8 cellular contexts compared by ENCODE assay signal in the genomic region with DNA sequence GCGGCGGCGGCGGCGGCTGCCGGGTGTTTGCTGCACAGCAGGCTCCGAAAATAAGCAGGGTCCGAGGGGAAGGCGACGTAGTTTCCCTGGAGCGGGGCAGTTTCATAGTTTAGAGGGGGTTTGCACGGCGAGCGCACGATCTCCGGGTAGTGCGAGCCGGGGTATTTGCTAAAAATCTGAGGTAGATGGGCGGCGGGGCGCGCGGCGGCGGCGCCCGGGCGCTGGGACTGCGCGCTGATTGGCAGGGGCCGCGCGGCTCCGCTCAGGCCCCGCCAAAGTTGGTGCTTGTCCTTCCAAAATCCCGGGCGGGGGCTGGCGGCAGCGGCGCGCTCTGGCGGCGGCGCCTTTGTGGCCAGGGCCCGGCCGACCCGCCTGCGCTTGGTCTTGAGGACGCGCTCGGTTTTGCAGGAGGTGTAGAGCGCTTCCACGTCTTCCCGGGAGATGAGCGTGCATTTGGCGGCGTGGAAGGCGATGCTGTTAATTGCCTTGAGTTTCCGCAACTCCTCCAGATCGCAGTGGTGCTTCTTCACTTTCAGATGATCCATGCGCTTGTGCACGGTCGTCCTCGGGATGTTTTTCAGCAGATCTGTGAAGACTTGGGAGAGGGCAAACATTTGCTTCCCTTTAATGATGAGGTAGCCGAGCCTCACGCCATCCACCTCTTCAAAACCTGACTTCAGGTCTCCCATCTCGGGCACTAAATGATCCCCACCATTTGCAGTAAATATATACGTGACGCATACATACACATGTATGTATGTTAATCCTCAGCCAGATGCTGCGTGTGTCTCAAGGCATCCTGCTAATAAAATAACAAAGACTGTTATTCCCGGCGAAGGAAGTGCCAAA. TPM values are rescaled to one million over a fixed set of nuclear protein-coding genes. Genes with fewer than 3 reads are reported as not detected.
DNase-seq lines count a peak whose midpoint lies in the region; ATAC-seq, FAIRE-seq and TF ChIP-seq lines count a peak whose summit lies in the region.

No MANE protein-coding gene starts in this region.

- peak overlapping the region; percentile 93 for H3K4me2 ChIP-seq in endothelial cell of umbilical vein (ENCODE audit: insufficient read depth, low read length)

- peak overlapping the region; percentile 7 for H2AFZ ChIP-seq in endothelial cell of umbilical vein (ENCODE audit: low read depth, low read length)

- no TSS peak for BruUV-seq in endothelial cell of umbilical vein (replicated peaks; lab: Mats Ljungman, UMichigan)

- H3K27ac Mint-ChIP-seq in T-helper 2 cell treated with Interferon-gamma antibody and Interleukin-4, amounts not matched to agents 5 μg/mL and 100 μg/mL, for 36 hours: no peak overlapping the region

- POLR2A ChIA-PET in endothelial cell of umbilical vein (lab: Charles Lee): interaction anchor here (1.2 kb wide), 1 partner anchor 20 kb away, joined by 7 read pairs; no protein-coding TSS in a partner anchor

- 2 to 5% methylated on average over 28 to 44 of the region's 72 CpGs for WGBS in upper lobe of left lung, 2 donors

- ATAC-seq in GM19438 (IDR thresholded peaks at IDR 0.05; ENCODE audit: low read depth, unreplicated experiment) (peak; percentile 49), HG03457 (IDR thresholded peaks at IDR 0.05; ENCODE audit: unreplicated experiment) (peak; percentile 45), upper lobe of left lung (ENCODE audit: low FRiP score in 2 of 2) (peak; percentile 56 to 86)

- no peaks in the 10 kb centered on the region for H3K9me3 Mint-ChIP-seq in T-helper 2 cell treated with Interferon-gamma antibody and Interleukin-4, amounts not matched to agents 5 μg/mL and 100 μg/mL, for 36 hours

- H3K9me3 ChIP-seq in endothelial cell of umbilical vein (replicated peaks; ENCODE audit: control insufficient read depth, insufficient read depth, low read length): no peaks in the 10 kb centered on the region
- no peaks in the 10 kb centered on the region for H3K9me3 ChIP-seq in mononuclear cell (ENCODE audit: low read depth, low read length)
- H3K9me3 ChIP-seq in upper lobe of left lung: no peaks in the 10 kb centered on the region

- peak overlapping the region; percentile 40 to 91 (median 86) for H3K4me3 ChIP-seq in endothelial cell of umbilical vein (replicated peaks in 1 of 3; ENCODE audit: insufficient read depth in 1 of 3, low read depth in 1 of 3, low read length in 3 of 3)
- H3K4me3 ChIP-seq in mononuclear cell (ENCODE audit: low read length): peak overlapping the region; percentile 26
- H3K4me3 ChIP-seq in upper lobe of left lung: peak overlapping the region; percentile 43 to 67 (median 52)

- FAIRE-seq in endothelial cell of umbilical vein (lab: Jason Lieb, UNC) (no peak), H54 (lab: Jason Lieb, UNC) (no peak)

- no peaks in the 10 kb centered on the region for H3K27me3 ChIP-seq in endothelial cell of umbilical vein (ENCODE audit: control insufficient read depth in 2 of 2, insufficient read depth in 2 of 2, low read length in 2 of 2)
- peaks cover 88% of the 10 kb centered on the region for H3K27me3 ChIP-seq in mononuclear cell (ENCODE audit: insufficient read depth, low read length)
- peaks cover 0 to 15% (median 6%) of the 10 kb centered on the region in 4 donors for H3K27me3 ChIP-seq in upper lobe of left lung

- H3K27me3 Mint-ChIP-seq in T-helper 2 cell treated with Interferon-gamma antibody and Interleukin-4, amounts not matched to agents 5 μg/mL and 100 μg/mL, for 36 hours (ENCODE audit: low read depth): peaks cover 79% of the 10 kb centered on the region

- peak overlapping the region; percentile 92 for H3K4me3 Mint-ChIP-seq in T-helper 2 cell treated with Interferon-gamma antibody and Interleukin-4, amounts not matched to agents 5 μg/mL and 100 μg/mL, for 36 hours

- H3K9ac ChIP-seq in endothelial cell of umbilical vein (replicated peaks; ENCODE audit: extremely low read depth, insufficient read depth, low read length): peak overlapping the region; percentile 11

- no peaks in the 10 kb centered on the region for H4K20me1 ChIP-seq in endothelial cell of umbilical vein (replicated peaks; ENCODE audit: control insufficient read depth, extremely low read depth, insufficient read depth, low read length)

- DNase-seq in Daoy (ENCODE audit: low read depth): peak; percentile 63
- peak; percentile 39 for DNase-seq in T-helper 2 cell treated with Interferon-gamma antibody and Interleukin-4, amounts not matched to agents 5 μg/mL and 100 μg/mL, for 36 hours (ENCODE audit: low spot score)
- peak; percentile 53 for DNase-seq in endothelial cell of umbilical vein (ENCODE audit: low read depth, low spot score)
- peak; percentile 63 to 94 for DNase-seq in upper lobe of left lung
- no peak for DNase-seq in H54 (ENCODE audit: insufficient read length, low spot score)

- TF ChIP-seq CTCF in endothelial cell of umbilical vein (IDR thresholded peaks at IDR 0.05; ENCODE audit: extremely low read depth in 1 of 2, insufficient read depth in 1 of 2, low read depth in 1 of 2, low read length in 2 of 2): no peak
- peak in 1 of 6 experiments; percentile 11 for TF ChIP-seq CTCF in upper lobe of left lung (IDR thresholded peaks at IDR 0.05)

- H3K4me1 ChIP-seq in endothelial cell of umbilical vein (ENCODE audit: control insufficient read depth, extremely low read depth, insufficient read depth, low read length) (peaks cover 26% of the 10 kb centered on the region), mononuclear cell (ENCODE audit: insufficient read depth, low read length) (peaks cover 39% of the 10 kb centered on the region), upper lobe of left lung (peaks cover 18 to 50% (median 30%) of the 10 kb centered on the region in 4 donors)

- intact Hi-C loops in endothelial cell of umbilical vein (cut with micrococcal nuclease): loop anchor here (1.0 to 5.0 kb wide), 4 partner anchors 10 to 485 kb away; partner anchors contain the start of genes DNAJC1 and MLLT10

- no peaks in the 10 kb centered on the region for H3K36me3 ChIP-seq in endothelial cell of umbilical vein (ENCODE audit: control insufficient read depth in 2 of 2, extremely low read depth in 1 of 2, insufficient read depth in 2 of 2, low read length in 2 of 2)
- no peaks in the 10 kb centered on the region for H3K36me3 ChIP-seq in upper lobe of left lung

- no peak overlapping the region for H3K27ac ChIP-seq in endothelial cell of umbilical vein (ENCODE audit: insufficient read depth, low read depth, low read length)
- H3K27ac ChIP-seq in upper lobe of left lung: peak overlapping the region; percentile 18 to 83 (median 43)

- peaks cover 39% of the 10 kb centered on the region for H3K4me1 Mint-ChIP-seq in T-helper 2 cell treated with Interferon-gamma antibody and Interleukin-4, amounts not matched to agents 5 μg/mL and 100 μg/mL, for 36 hours (ENCODE audit: low read depth)

- no peaks in the 10 kb centered on the region for H3K9me1 ChIP-seq in endothelial cell of umbilical vein (replicated peaks; ENCODE audit: control insufficient read depth, extremely low read depth, insufficient read depth, low read length)

- TF ChIP-seq POLR2A in endothelial cell of umbilical vein (IDR thresholded peaks at IDR 0.05; ENCODE audit: low read depth, low read length) (no peak), upper lobe of left lung (IDR thresholded peaks at IDR 0.05) (peak in 1 of 4 donors; percentile 16), H54 (IDR thresholded peaks at IDR 0.05; ENCODE audit: low read depth, low read length) (no peak)

- H3K36me3 Mint-ChIP-seq in T-helper 2 cell treated with Interferon-gamma antibody and Interleukin-4, amounts not matched to agents 5 μg/mL and 100 μg/mL, for 36 hours (ENCODE audit: low read depth): no peaks in the 10 kb centered on the region

- CTCF ChIA-PET in endothelial cell of umbilical vein (lab: Charles Lee): interaction anchor here (1.1 to 2.0 kb wide), 10 partner anchors 8 to 238 kb away, joined by 3 to 29 read pairs (median 7); partner anchors contain the start of genes MLLT10 and SKIDA1

- dilution Hi-C loops in endothelial cell of umbilical vein (cut with MboI; ENCODE audit: extremely low pct_ligation_motif_present, low sequenced_read_pairs): no loop called here

- TF ChIP-seq EP300 in upper lobe of left lung (IDR thresholded peaks at IDR 0.05): no peak

- H3K79me2 ChIP-seq in endothelial cell of umbilical vein (ENCODE audit: control insufficient read depth, insufficient read depth, low read length): no peaks in the 10 kb centered on the region

TF ChIP-seq in endothelial cell of umbilical vein, 7 proteins besides CTCF, POLR2A, EP300 and RAD21 (continues in another document):
- no peak for TF ChIP-seq EZH2 (IDR thresholded peaks at IDR 0.05; ENCODE audit: borderline replicate concordance, low read depth, low read length, severe bottlenecking)
- TF ChIP-seq, protein P1, sequence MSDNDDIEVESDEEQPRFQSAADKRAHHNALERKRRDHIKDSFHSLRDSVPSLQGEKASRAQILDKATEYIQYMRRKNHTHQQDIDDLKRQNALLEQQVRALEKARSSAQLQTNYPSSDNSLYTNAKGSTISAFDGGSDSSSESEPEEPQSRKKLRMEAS (IDR thresholded peaks at IDR 0.05; ENCODE audit: insufficient read depth, insufficient read length): no peak
- no peak for TF ChIP-seq MYC (IDR thresholded peaks at IDR 0.05; ENCODE audit: low read depth, low read length)

RNA-seq across cellular contexts. Expression of gene SKIDA1, which starts 8.1 kb away (rescaled TPM):
- 0.29 and 1.3 TPM in 2 replicates for total RNA-seq in Daoy (2014; rRNA removed; shearing (Covaris generic))
- 0.71 and 0.83 TPM in 2 replicates for total RNA-seq in endothelial cell of umbilical vein
- 0.11 and 0.21 TPM in 2 replicates for polyA plus RNA-seq in endothelial cell of umbilical vein
- 0.18 and 0.23 TPM in 2 replicates for polyA plus RNA-seq in endothelial cell of umbilical vein (2011; cell fraction: cytosol; rRNA removed)
- polyA plus RNA-seq in endothelial cell of umbilical vein (2011; cell fraction: nucleus; rRNA removed): 0.35 and 1.5 TPM in 2 replicates
- polyA plus RNA-seq in endothelial cell of umbilical vein (2012): 0.27 and 0.33 TPM in 2 replicates
- polyA minus RNA-seq in endothelial cell of umbilical vein: 0.36 and 0.73 TPM in 2 replicates
- polyA minus RNA-seq in endothelial cell of umbilical vein (2011; cell fraction: cytosol; rRNA and poly(A)+ RNA removed): 0.41 TPM
- polyA minus RNA-seq in endothelial cell of umbilical vein (2011; cell fraction: nucleus; rRNA and poly(A)+ RNA removed): 0.24 and 0.53 TPM in 2 replicates
- total RNA-seq in mononuclear cell: not detected
- total RNA-seq in upper lobe of left lung: 1 to 10 TPM in 2 of 6 donors, under 1 TPM in 4; under 0.01 to 1.6 (median 0.86) TPM

RNA-seq across cellular contexts. Expression of gene MLLT10, which starts 16.7 kb away (rescaled TPM):
- total RNA-seq in Daoy (2014; rRNA removed; shearing (Covaris generic)): 9.0 and 27.3 TPM in 2 replicates
- total RNA-seq in endothelial cell of umbilical vein (54.0 and 54.6 TPM in 2 replicates), mononuclear cell (37.5 TPM), upper lobe of left lung (10 to 100 TPM; 40.1 to 63.9 (median 53.9) TPM)
- polyA plus RNA-seq in endothelial cell of umbilical vein: 30.6 and 35.4 TPM in 2 replicates
- polyA plus RNA-seq in endothelial cell of umbilical vein (2011; cell fraction: cytosol; rRNA removed): 25.9 and 26.4 TPM in 2 replicates
- 78.7 and 85.6 TPM in 2 replicates for polyA plus RNA-seq in endothelial cell of umbilical vein (2011; cell fraction: nucleus; rRNA removed)
- polyA plus RNA-seq in endothelial cell of umbilical vein (2012): 23.7 and 30.4 TPM in 2 replicates
- 133 and 157 TPM in 2 replicates for polyA minus RNA-seq in endothelial cell of umbilical vein
- 9.7 TPM for polyA minus RNA-seq in endothelial cell of umbilical vein (2011; cell fraction: cytosol; rRNA and poly(A)+ RNA removed)
- 123 and 131 TPM in 2 replicates for polyA minus RNA-seq in endothelial cell of umbilical vein (2011; cell fraction: nucleus; rRNA and poly(A)+ RNA removed)

Comparison
In these comparisons a context has a peak if more than half of its experiments do, and no peak if none do; other contexts are left out.
1. H3K4me3 ChIP-seq: peak in every context shown above with its lines; median percentile 86 in endothelial cell of umbilical vein; 52 in upper lobe of left lung; 26 in mononuclear cell.